ENCODE assay signal across 8 cellular contexts in genomic region chr3:184298759-184299487, GRCh38. TPM values are rescaled to one million over a fixed set of nuclear protein-coding genes. Genes with fewer than 3 reads are reported as not detected.
DNase-seq lines count a peak whose midpoint lies in the region; ATAC-seq and TF ChIP-seq lines count a peak whose summit lies in the region.

TSS of gene PSMD2 (plus strand) at chr3:184299241. CDS start at chr3:184299267, 26 bp downstream.

- DNase-seq in AML-193 (lab: John Stamatoyannopoulos, UW) = peak; percentile 95 to 96
- DNase-seq in NCI-H460 (ENCODE audit: extremely low read depth, low read depth) = peak; percentile 91
- peak; percentile 95 for DNase-seq in activated CD4-positive, CD25-positive, alpha-beta regulatory T cell treated with anti-CD3 and anti-CD28 coated beads, Interleukin-2, amount 50 U/mL, for 72 hours
- peak; percentile 97 for DNase-seq in cerebellar cortex (ENCODE audit: low spot score)
- DNase-seq in islet precursor cell = peak; percentile 99
- peak; percentile 98 for DNase-seq in stimulated activated CD4-positive, alpha-beta T cell treated with anti-CD3 and anti-CD28 coated beads, Interleukin-12 subunit alpha, Interleukin-12 subunit beta, amount 100 ng/mL, for 4 hours

- ATAC-seq in HG03432 (IDR thresholded peaks at IDR 0.05; ENCODE audit: unreplicated experiment) = peak; percentile 92

- TF ChIP-seq POLR2A in GM19193 (IDR thresholded peaks at IDR 0.05; ENCODE audit: extremely low read depth, insufficient read depth, insufficient read length) = peak; percentile 73

RNA-seq across cellular contexts. Expression of gene PSMD2, which starts in this region (rescaled TPM):
- 140 and 164 TPM in 2 replicates for total RNA-seq in NCI-H460 (2014; rRNA removed; shearing (Covaris generic))
- 211 and 232 TPM in 2 replicates for polyA plus RNA-seq in NCI-H460 (2014; cell fraction: nucleus; rRNA removed)

Comparison
In these comparisons a context has a peak if more than half of its experiments do, and no peak if none do; other contexts are left out.
1. Peak in every context shown above with its lines: DNase-seq and ATAC-seq.